ENCODE assay signal across 29 cellular contexts in genomic region chr6:163291622-163292021, GRCh38.
DNase-seq lines count a peak whose midpoint lies in the region; ATAC-seq, FAIRE-seq and TF ChIP-seq lines count a peak whose summit lies in the region.
"Had no signal": no experiment of that assay in that cellular context is flagged by ENCODE, and none has a peak within 500 bp of the region (broad histone marks: within the 10 kb centered on the region; RNA-seq: fewer than 3 reads in every experiment).

No MANE protein-coding gene starts in this region.

- WGBS in mesenchymal stem cell = 73% methylated on average over 5 of the region's 5 CpGs
- 78 to 87% (median 78%) methylated on average over 5 of the region's 5 CpGs for WGBS in small intestine, 3 donors

- H3K4me2 ChIP-seq in GM23338 = no peak overlapping the region
- H3K4me2 ChIP-seq in mesenchymal stem cell (ENCODE audit: low read length, poor library complexity, severe bottlenecking) = no peak overlapping the region
- H3K4me2 ChIP-seq: A549 had no signal

- no peak overlapping the region for H3K23ac ChIP-seq in mesenchymal stem cell (ENCODE audit: low read length in 2 of 2)

- H3K36me3 ChIP-seq in GM23338 (ENCODE audit: insufficient read depth) (no peaks in the 10 kb centered on the region), mesenchymal stem cell (ENCODE audit: control insufficient read depth in 1 of 2, insufficient read depth in 2 of 2, low read depth in 1 of 2, low read length in 2 of 2) (no peaks in the 10 kb centered on the region), small intestine (ENCODE audit: control insufficient read depth in 2 of 2, insufficient read depth in 2 of 2, low read length in 2 of 2) (no peaks in the 10 kb centered on the region)
- H3K36me3 ChIP-seq: breast epithelium, HAP-1, lower lobe of right lung, stomach, uterus, WERI-Rb-1 had no signal

- no peak for FAIRE-seq in small intestine (lab: Jason Lieb, UNC)
- FAIRE-seq in HTR-8/SVneo (lab: Jason Lieb, UNC) = no peak
- FAIRE-seq: A549 had no signal

- no peak overlapping the region for H2BK5ac ChIP-seq in mesenchymal stem cell (ENCODE audit: low read depth, low read length, poor library complexity, severe bottlenecking)

- no peaks in the 10 kb centered on the region for H3K79me2 ChIP-seq in GM23338 (replicated peaks; ENCODE audit: insufficient read depth)

- H2BK12ac ChIP-seq in mesenchymal stem cell (ENCODE audit: low read length in 2 of 2) = no peak overlapping the region

- H3K4me3 ChIP-seq in GM23338 = no peak overlapping the region
- no peak overlapping the region for H3K4me3 ChIP-seq in mesenchymal stem cell (ENCODE audit: insufficient read depth in 1 of 2, low read depth in 1 of 2, low read length in 2 of 2)
- no peak overlapping the region for H3K4me3 ChIP-seq in small intestine (ENCODE audit: low read depth in 1 of 2, low read length in 2 of 2)
- H3K4me3 ChIP-seq: A549, breast epithelium, HAP-1, lower lobe of right lung, stomach, uterus had no signal

- ATAC-seq in GM23338 = no peak
- ATAC-seq in HG02981 (IDR thresholded peaks at IDR 0.05; ENCODE audit: unreplicated experiment) = no peak
- ATAC-seq: A549; lower lobe of right lung; natural killer cell treated with Interleukin-12 subunit alpha and Interleukin-12 subunit beta and Interleukin-15 and Interleukin-18, amount 100 ng/mL, for 72 hours; T-cell had no signal

- H3K4me3 Mint-ChIP-seq in GM23338 = no peak overlapping the region
- H3K4me3 Mint-ChIP-seq: B cell; CD4-positive, alpha-beta memory T cell; natural killer cell treated with Interleukin-12 subunit alpha and Interleukin-12 subunit beta and Interleukin-15 and Interleukin-18, amount 100 ng/mL, for 72 hours; T-cell had no signal

- no peaks in the 10 kb centered on the region for H3K9me2 ChIP-seq in GM23338 (ENCODE audit: insufficient read depth)

- no peak overlapping the region for H4K8ac ChIP-seq in mesenchymal stem cell (ENCODE audit: low read length)

- H3K14ac ChIP-seq in mesenchymal stem cell (ENCODE audit: low read length in 2 of 2) = no peak overlapping the region

- H3K4me1 ChIP-seq in GM23338 (ENCODE audit: insufficient read depth) = no peaks in the 10 kb centered on the region
- no peaks in the 10 kb centered on the region for H3K4me1 ChIP-seq in mesenchymal stem cell (ENCODE audit: control insufficient read depth, insufficient read depth, low read depth, low read length)
- no peaks in the 10 kb centered on the region for H3K4me1 ChIP-seq in small intestine (ENCODE audit: control insufficient read depth in 2 of 2, insufficient read depth in 1 of 2, low read depth in 1 of 2, low read length in 1 of 2)
- H3K4me1 ChIP-seq: A549, breast epithelium, HAP-1, lower lobe of right lung, stomach, uterus had no signal

- H3K18ac ChIP-seq in mesenchymal stem cell (ENCODE audit: low read depth in 1 of 2, low read length in 2 of 2) = no peak overlapping the region

- H3K36me3 Mint-ChIP-seq in GM23338 (ENCODE audit: low read depth) = no peaks in the 10 kb centered on the region
- H3K36me3 Mint-ChIP-seq: CD4-positive, alpha-beta memory T cell; natural killer cell treated with Interleukin-12 subunit alpha and Interleukin-12 subunit beta and Interleukin-15 and Interleukin-18, amount 100 ng/mL, for 72 hours; T-cell had no signal

- H3K9ac ChIP-seq in mesenchymal stem cell (ENCODE audit: low read length) = no peak overlapping the region

- H3K9me3 Mint-ChIP-seq in GM23338 = peaks cover 3% of the 10 kb centered on the region; the same call in 1 of the 3 replicates
- H3K9me3 Mint-ChIP-seq: activated T-helper 2 cell treated with anti-CD3 and anti-CD28 coated beads, Interferon-gamma antibody, Interleukin-2, Interleukin-4, amounts not matched to agents 10 μg/mL and 5 μg/mL and 100 μg/mL, durations not matched to agents 14 hours and 24 hours and 36 hours; CD4-positive, alpha-beta memory T cell; natural killer cell treated with Interleukin-12 subunit alpha and Interleukin-12 subunit beta and Interleukin-15 and Interleukin-18, amount 100 ng/mL, for 72 hours; T-cell had no signal

- H4K20me1 ChIP-seq in GM23338 (replicated peaks; ENCODE audit: insufficient read depth) = no peaks in the 10 kb centered on the region

- H3K27ac ChIP-seq in GM23338 (ENCODE audit: low read depth) = no peak overlapping the region
- no peak overlapping the region for H3K27ac ChIP-seq in mesenchymal stem cell (ENCODE audit: low read length, poor library complexity, severe bottlenecking)
- H3K27ac ChIP-seq in small intestine (ENCODE audit: low read depth in 1 of 2, low read length in 1 of 2) = no peak overlapping the region
- H3K27ac ChIP-seq: A549, breast epithelium, epithelial cell of prostate, lower lobe of right lung, stomach, uterus, WERI-Rb-1 had no signal

- no peaks in the 10 kb centered on the region for H3K27me3 ChIP-seq in GM23338 (ENCODE audit: insufficient read depth)
- no peaks in the 10 kb centered on the region for H3K27me3 ChIP-seq in mesenchymal stem cell (ENCODE audit: control insufficient read depth in 1 of 2, insufficient read depth in 1 of 2, low read length in 2 of 2)
- H3K27me3 ChIP-seq in small intestine (ENCODE audit: control insufficient read depth in 2 of 2, insufficient read depth in 2 of 2, low read length in 2 of 2) = no peaks in the 10 kb centered on the region
- H3K27me3 ChIP-seq: breast epithelium, stomach, uterus had no signal

- no peak overlapping the region for H4K91ac ChIP-seq in mesenchymal stem cell (ENCODE audit: low read length)

- H2BK15ac ChIP-seq in mesenchymal stem cell (ENCODE audit: low read depth, poor library complexity, severe bottlenecking) = no peak overlapping the region

- no peaks in the 10 kb centered on the region for H3K4me1 Mint-ChIP-seq in GM23338
- H3K4me1 Mint-ChIP-seq: B cell; CD4-positive, alpha-beta memory T cell; T-cell had no signal

- no peaks in the 10 kb centered on the region for H3K9me3 ChIP-seq in mesenchymal stem cell (ENCODE audit: control insufficient read depth, low read length)
- peaks cover 1% of the 10 kb centered on the region for H3K9me3 ChIP-seq in small intestine (ENCODE audit: control insufficient read depth, low read depth)
- H3K9me3 ChIP-seq: A549, breast epithelium, HAP-1, lower lobe of right lung, stomach, uterus had no signal

- no peak overlapping the region for H2AK5ac ChIP-seq in mesenchymal stem cell (ENCODE audit: low read length, severe bottlenecking)

- TF ChIP-seq CTCF in GM23338 (conservative IDR thresholded peaks at IDR 0.05; ENCODE audit: low read depth in 2 of 2) = no peak

- peak; percentile 19 for DNase-seq in A172 (ENCODE audit: low spot score)
- DNase-seq in GM23338 (ENCODE audit: low spot score) = no peak
- peak; percentile 75 for DNase-seq in dermis blood vessel endothelial cell
- DNase-seq in mesenchymal stem cell = peak; percentile 6
- DNase-seq in NK-92 (lab: John Stamatoyannopoulos, UW; ENCODE audit: unreplicated experiment) = no peak
- DNase-seq in small intestine = no peak
- no peak for DNase-seq in HTR-8/SVneo (ENCODE audit: insufficient read length, low spot score)
- DNase-seq: activated CD4-positive, alpha-beta T cell treated with anti-CD3 and anti-CD28 coated beads for 48 hours; activated naive CD4-positive, alpha-beta T cell treated with anti-CD3 and anti-CD28 coated beads, Interleukin-2, amount 50 U/mL, for 16 hours; amygdala; CD4-positive, alpha-beta memory T cell; effector CD4-positive, alpha-beta T cell; IMR-90; lower lobe of right lung; NCI-H1436 treated with DMSO at 0.1 percent for 48 hours; NCI-H2107; stimulated activated CD8-positive, alpha-beta memory T cell treated with anti-CD3 and anti-CD28 coated beads, Interleukin-4, amount 100 ng/mL, for 48 hours; stomach; T-cell; uterus; WERI-Rb-1 had no signal

- no peaks in the 10 kb centered on the region for H3F3A ChIP-seq in GM23338 (replicated peaks; ENCODE audit: low read depth)

- no peak overlapping the region for H3K4ac ChIP-seq in mesenchymal stem cell (ENCODE audit: low read depth in 1 of 2, low read length in 2 of 2)

- H2AFZ ChIP-seq in GM23338 = 0 out of 2 replicates have a peak overlapping the region, but pooled peaks have one; percentile 38
- no peak overlapping the region for H2AFZ ChIP-seq in mesenchymal stem cell (ENCODE audit: low read depth, low read length)

- no peaks in the 10 kb centered on the region for H3K79me1 ChIP-seq in mesenchymal stem cell (replicated peaks; ENCODE audit: low read length, poor library complexity, severe bottlenecking)

- H3K27me3 Mint-ChIP-seq in GM23338 (ENCODE audit: insufficient read depth, low read depth, poor library complexity) = peaks cover 6% of the 10 kb centered on the region
- H3K27me3 Mint-ChIP-seq: T-cell had no signal

- no peak overlapping the region for H2BK120ac ChIP-seq in mesenchymal stem cell (ENCODE audit: low read depth, low read length)

- no peak overlapping the region for H3K27ac Mint-ChIP-seq in GM23338
- H3K27ac Mint-ChIP-seq: activated T-helper 2 cell treated with anti-CD3 and anti-CD28 coated beads, Interferon-gamma antibody, Interleukin-2, Interleukin-4, amounts not matched to agents 10 μg/mL and 5 μg/mL and 100 μg/mL, durations not matched to agents 14 hours and 24 hours and 36 hours; B cell; CD4-positive, alpha-beta memory T cell; natural killer cell treated with Interleukin-12 subunit alpha and Interleukin-12 subunit beta and Interleukin-15 and Interleukin-18, amount 100 ng/mL, for 72 hours had no signal

Comparison
In these comparisons a context has a peak if more than half of its experiments do, and no peak if none do; other contexts are left out.
1. DNase-seq: peak in A172 (single experiment), dermis blood vessel endothelial cell (single experiment) and mesenchymal stem cell (single experiment); none in GM23338 (single experiment), NK-92 (single experiment), small intestine (single experiment) and HTR-8/SVneo (single experiment).